In the genomic region with DNA sequence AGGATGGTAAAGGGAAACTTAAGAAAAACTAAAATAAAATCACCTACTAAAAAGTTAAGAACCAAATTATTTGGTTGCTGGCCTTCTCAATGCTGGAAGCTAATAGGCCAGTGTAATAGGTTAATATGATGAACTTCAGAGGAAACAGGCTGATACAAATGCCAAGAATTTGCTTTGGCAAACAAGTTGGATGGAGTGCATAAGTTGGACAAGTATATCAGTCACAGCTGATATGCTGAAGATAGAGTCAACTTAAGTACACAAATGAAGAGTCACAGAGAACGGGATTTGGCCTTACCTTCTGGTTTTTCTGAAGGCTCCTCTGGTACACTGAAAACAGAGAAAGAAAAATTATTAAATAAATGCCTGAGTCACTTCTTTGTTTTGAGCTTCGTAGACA, we compare ENCODE assay signal across 1 cellular context.
TF ChIP-seq lines count a peak whose summit lies in the region.

No MANE protein-coding gene starts in this region.

TF ChIP-seq in HepG2, 621 proteins besides CTCF, POLR2A, EP300 and RAD21:
- TF ChIP-seq ZNF678 (CRISPR knock-in tag; IDR thresholded peaks at IDR 0.05), result no peak
- TF ChIP-seq PRMT3 (CRISPR knock-in tag; IDR thresholded peaks at IDR 0.05; ENCODE audit: borderline replicate concordance, low read depth), result no peak
- TF ChIP-seq, protein P1, sequence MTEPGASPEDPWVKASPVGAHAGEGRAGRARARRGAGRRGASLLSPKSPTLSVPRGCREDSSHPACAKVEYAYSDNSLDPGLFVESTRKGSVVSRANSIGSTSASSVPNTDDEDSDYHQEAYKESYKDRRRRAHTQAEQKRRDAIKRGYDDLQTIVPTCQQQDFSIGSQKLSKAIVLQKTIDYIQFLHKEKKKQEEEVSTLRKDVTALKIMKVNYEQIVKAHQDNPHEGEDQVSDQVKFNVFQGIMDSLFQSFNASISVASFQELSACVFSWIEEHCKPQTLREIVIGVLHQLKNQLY (CRISPR knock-in tag; IDR thresholded peaks at IDR 0.05), result no peak
- no peak for TF ChIP-seq MTA3 (CRISPR knock-in tag; IDR thresholded peaks at IDR 0.05)
- TF ChIP-seq ZNF841 (CRISPR knock-in tag; IDR thresholded peaks at IDR 0.05; ENCODE audit: borderline replicate concordance), result no peak
- TF ChIP-seq ZBTB8A (CRISPR knock-in tag; IDR thresholded peaks at IDR 0.05; ENCODE audit: borderline replicate concordance, low read depth), result no peak
- TF ChIP-seq, protein P2, sequence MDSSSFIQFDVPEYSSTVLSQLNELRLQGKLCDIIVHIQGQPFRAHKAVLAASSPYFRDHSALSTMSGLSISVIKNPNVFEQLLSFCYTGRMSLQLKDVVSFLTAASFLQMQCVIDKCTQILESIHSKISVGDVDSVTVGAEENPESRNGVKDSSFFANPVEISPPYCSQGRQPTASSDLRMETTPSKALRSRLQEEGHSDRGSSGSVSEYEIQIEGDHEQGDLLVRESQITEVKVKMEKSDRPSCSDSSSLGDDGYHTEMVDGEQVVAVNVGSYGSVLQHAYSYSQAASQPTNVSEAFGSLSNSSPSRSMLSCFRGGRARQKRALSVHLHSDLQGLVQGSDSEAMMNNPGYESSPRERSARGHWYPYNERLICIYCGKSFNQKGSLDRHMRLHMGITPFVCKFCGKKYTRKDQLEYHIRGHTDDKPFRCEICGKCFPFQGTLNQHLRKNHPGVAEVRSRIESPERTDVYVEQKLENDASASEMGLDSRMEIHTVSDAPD (CRISPR knock-in tag; IDR thresholded peaks at IDR 0.05), result no peak
- TF ChIP-seq CENPX (CRISPR knock-in tag; IDR thresholded peaks at IDR 0.05), result no peak
- no peak for TF ChIP-seq ZNF776 (CRISPR knock-in tag; IDR thresholded peaks at IDR 0.05)
- no peak for TF ChIP-seq BRF2 (CRISPR knock-in tag; IDR thresholded peaks at IDR 0.05)
- TF ChIP-seq TCF12 (IDR thresholded peaks at IDR 0.05), result no peak
- no peak for TF ChIP-seq TCF12 (CRISPR knock-in tag; IDR thresholded peaks at IDR 0.05)
- no peak for TF ChIP-seq ZNF510 (CRISPR knock-in tag; IDR thresholded peaks at IDR 0.05; ENCODE audit: low read depth)
- no peak for TF ChIP-seq ZNF646 (CRISPR knock-in tag; IDR thresholded peaks at IDR 0.05)
- TF ChIP-seq REPIN1 (CRISPR knock-in tag; IDR thresholded peaks at IDR 0.05; ENCODE audit: borderline replicate concordance, low read depth), result no peak
- TF ChIP-seq ZC3H4 (CRISPR knock-in tag; IDR thresholded peaks at IDR 0.05; ENCODE audit: borderline replicate concordance), result no peak
- no peak for TF ChIP-seq FOXA3 (CRISPR knock-in tag; IDR thresholded peaks at IDR 0.05)
- no peak for TF ChIP-seq ZNF335 (CRISPR knock-in tag; IDR thresholded peaks at IDR 0.05)
- TF ChIP-seq RFX3 (CRISPR knock-in tag; IDR thresholded peaks at IDR 0.05), result no peak
- TF ChIP-seq ZNF766 (CRISPR knock-in tag; IDR thresholded peaks at IDR 0.05; ENCODE audit: borderline replicate concordance), result no peak
- no peak for TF ChIP-seq TBX3 (IDR thresholded peaks at IDR 0.05; ENCODE audit: borderline replicate concordance)
